1 cellular context compared by ENCODE assay signal in the genomic region with DNA sequence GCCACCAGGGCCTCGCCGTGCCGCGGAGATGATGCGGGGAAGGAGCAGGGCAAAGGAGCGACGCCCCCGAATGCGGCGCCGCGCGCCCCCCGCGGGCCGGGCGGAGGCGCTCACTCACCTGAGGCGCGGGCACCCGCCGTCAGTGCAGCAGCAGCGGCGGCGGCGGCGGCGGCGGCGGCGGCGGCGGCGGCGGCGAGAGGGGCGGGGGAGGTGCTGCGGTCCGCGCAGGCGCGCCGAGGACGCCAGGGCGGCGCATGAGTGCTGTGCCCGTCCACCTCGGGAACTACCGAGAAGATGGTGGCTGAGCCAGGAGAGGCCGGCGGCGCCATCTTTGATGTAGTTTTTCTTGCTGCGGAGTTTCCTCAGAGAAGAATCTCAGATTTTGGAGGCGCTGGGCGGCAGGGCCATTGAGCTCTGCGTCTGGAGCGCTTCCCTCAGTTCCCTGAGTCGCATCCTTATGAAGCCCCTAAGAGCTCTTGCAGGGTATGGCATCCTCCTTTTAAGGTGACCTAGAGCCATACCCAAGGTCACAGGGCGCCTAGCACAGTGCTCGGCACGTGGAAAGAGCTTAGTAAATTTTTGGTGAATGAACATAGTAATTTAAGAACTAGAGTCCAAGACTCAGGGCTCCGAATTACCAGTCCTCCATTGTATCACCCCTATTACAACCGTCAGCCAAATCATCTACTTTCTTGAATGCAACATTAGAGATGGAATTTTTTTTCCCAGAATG.
TF ChIP-seq lines count a peak whose summit lies in the region.

A gene (minus strand): TSS at position 164 of the 733 bp plus-strand sequence. CDS start 24,355 bp downstream, outside the sequence.

TF ChIP-seq in GM12878, 131 proteins besides CTCF, POLR2A, EP300 and RAD21 (continued from another document and continues in another):
- TF ChIP-seq POU2F2 (IDR thresholded peaks at IDR 0.05; ENCODE audit: borderline replicate concordance, low read depth, low read length), result no peak
- no peak for TF ChIP-seq NR2F1 (conservative IDR thresholded peaks at IDR 0.05)
- TF ChIP-seq CBX5 (IDR thresholded peaks at IDR 0.05; ENCODE audit: low read depth), result no peak
- TF ChIP-seq LARP7 (IDR thresholded peaks at IDR 0.05), result peak; percentile 57; the same call in 1 of the 2 replicates
- TF ChIP-seq NBN (IDR thresholded peaks at IDR 0.05), result no peak; the same call in 1 of the 2 replicates
- TF ChIP-seq RB1 (IDR thresholded peaks at IDR 0.05; ENCODE audit: borderline replicate concordance), result 0 out of 2 replicates have a peak, but pooled peaks have one; percentile 31
- no peak for TF ChIP-seq JUNB (IDR thresholded peaks at IDR 0.05)
- TF ChIP-seq, protein P1, sequence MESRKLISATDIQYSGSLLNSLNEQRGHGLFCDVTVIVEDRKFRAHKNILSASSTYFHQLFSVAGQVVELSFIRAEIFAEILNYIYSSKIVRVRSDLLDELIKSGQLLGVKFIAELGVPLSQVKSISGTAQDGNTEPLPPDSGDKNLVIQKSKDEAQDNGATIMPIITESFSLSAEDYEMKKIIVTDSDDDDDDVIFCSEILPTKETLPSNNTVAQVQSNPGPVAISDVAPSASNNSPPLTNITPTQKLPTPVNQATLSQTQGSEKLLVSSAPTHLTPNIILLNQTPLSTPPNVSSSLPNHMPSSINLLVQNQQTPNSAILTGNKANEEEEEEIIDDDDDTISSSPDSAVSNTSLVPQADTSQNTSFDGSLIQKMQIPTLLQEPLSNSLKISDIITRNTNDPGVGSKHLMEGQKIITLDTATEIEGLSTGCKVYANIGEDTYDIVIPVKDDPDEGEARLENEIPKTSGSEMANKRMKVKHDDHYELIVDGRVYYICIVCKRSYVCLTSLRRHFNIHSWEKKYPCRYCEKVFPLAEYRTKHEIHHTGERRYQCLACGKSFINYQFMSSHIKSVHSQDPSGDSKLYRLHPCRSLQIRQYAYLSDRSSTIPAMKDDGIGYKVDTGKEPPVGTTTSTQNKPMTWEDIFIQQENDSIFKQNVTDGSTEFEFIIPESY (IDR thresholded peaks at IDR 0.05), result no peak
- TF ChIP-seq POLR2AphosphoS2 (IDR thresholded peaks at IDR 0.05; ENCODE audit: low read depth, low read length), result no peak
- no peak for TF ChIP-seq GATAD2B (conservative IDR thresholded peaks at IDR 0.05; ENCODE audit: low read depth)
- peak; percentile 47; the same call in 1 of the 2 replicates for TF ChIP-seq TAF1 (IDR thresholded peaks at IDR 0.05; ENCODE audit: borderline replicate concordance, low read depth, low read length)
- peak; percentile 32; the same call in 1 of the 2 replicates for TF ChIP-seq BACH1 (IDR thresholded peaks at IDR 0.05; ENCODE audit: borderline replicate concordance)
- TF ChIP-seq, protein P2, sequence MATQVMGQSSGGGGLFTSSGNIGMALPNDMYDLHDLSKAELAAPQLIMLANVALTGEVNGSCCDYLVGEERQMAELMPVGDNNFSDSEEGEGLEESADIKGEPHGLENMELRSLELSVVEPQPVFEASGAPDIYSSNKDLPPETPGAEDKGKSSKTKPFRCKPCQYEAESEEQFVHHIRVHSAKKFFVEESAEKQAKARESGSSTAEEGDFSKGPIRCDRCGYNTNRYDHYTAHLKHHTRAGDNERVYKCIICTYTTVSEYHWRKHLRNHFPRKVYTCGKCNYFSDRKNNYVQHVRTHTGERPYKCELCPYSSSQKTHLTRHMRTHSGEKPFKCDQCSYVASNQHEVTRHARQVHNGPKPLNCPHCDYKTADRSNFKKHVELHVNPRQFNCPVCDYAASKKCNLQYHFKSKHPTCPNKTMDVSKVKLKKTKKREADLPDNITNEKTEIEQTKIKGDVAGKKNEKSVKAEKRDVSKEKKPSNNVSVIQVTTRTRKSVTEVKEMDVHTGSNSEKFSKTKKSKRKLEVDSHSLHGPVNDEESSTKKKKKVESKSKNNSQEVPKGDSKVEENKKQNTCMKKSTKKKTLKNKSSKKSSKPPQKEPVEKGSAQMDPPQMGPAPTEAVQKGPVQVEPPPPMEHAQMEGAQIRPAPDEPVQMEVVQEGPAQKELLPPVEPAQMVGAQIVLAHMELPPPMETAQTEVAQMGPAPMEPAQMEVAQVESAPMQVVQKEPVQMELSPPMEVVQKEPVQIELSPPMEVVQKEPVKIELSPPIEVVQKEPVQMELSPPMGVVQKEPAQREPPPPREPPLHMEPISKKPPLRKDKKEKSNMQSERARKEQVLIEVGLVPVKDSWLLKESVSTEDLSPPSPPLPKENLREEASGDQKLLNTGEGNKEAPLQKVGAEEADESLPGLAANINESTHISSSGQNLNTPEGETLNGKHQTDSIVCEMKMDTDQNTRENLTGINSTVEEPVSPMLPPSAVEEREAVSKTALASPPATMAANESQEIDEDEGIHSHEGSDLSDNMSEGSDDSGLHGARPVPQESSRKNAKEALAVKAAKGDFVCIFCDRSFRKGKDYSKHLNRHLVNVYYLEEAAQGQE (IDR thresholded peaks at IDR 0.05; ENCODE audit: low read depth, low read length), result no peak
- TF ChIP-seq, protein P3, sequence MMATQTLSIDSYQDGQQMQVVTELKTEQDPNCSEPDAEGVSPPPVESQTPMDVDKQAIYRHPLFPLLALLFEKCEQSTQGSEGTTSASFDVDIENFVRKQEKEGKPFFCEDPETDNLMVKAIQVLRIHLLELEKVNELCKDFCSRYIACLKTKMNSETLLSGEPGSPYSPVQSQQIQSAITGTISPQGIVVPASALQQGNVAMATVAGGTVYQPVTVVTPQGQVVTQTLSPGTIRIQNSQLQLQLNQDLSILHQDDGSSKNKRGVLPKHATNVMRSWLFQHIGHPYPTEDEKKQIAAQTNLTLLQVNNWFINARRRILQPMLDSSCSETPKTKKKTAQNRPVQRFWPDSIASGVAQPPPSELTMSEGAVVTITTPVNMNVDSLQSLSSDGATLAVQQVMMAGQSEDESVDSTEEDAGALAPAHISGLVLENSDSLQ (IDR thresholded peaks at IDR 0.05), result no peak
- no peak for TF ChIP-seq ASH2L (IDR thresholded peaks at IDR 0.05; ENCODE audit: borderline replicate concordance, low read depth)
- no peak for TF ChIP-seq IRF4 (IDR thresholded peaks at IDR 0.05; ENCODE audit: low read depth, low read length)
- no peak for TF ChIP-seq FOS (IDR thresholded peaks at IDR 0.05; ENCODE audit: borderline replicate concordance, extremely low read depth, insufficient read length)
- TF ChIP-seq CBFB (IDR thresholded peaks at IDR 0.05; ENCODE audit: low read depth), result no peak
- no peak for TF ChIP-seq CHD2 (IDR thresholded peaks at IDR 0.05; ENCODE audit: borderline replicate concordance, low read depth, low read length)
- TF ChIP-seq STAT1 (conservative IDR thresholded peaks at IDR 0.05), result no peak
- TF ChIP-seq, protein P4, sequence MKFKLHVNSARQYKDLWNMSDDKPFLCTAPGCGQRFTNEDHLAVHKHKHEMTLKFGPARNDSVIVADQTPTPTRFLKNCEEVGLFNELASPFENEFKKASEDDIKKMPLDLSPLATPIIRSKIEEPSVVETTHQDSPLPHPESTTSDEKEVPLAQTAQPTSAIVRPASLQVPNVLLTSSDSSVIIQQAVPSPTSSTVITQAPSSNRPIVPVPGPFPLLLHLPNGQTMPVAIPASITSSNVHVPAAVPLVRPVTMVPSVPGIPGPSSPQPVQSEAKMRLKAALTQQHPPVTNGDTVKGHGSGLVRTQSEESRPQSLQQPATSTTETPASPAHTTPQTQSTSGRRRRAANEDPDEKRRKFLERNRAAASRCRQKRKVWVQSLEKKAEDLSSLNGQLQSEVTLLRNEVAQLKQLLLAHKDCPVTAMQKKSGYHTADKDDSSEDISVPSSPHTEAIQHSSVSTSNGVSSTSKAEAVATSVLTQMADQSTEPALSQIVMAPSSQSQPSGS (IDR thresholded peaks at IDR 0.05; ENCODE audit: low read length), result no peak
- TF ChIP-seq ZNF622 (IDR thresholded peaks at IDR 0.05), result no peak
- no peak for TF ChIP-seq SPI1 (IDR thresholded peaks at IDR 0.05; ENCODE audit: borderline replicate concordance, insufficient read depth, low read depth, low read length)
- TF ChIP-seq KDM1A (IDR thresholded peaks at IDR 0.05; ENCODE audit: borderline replicate concordance), result no peak
- TF ChIP-seq NRF1 (conservative IDR thresholded peaks at IDR 0.05; ENCODE audit: low read depth, low read length), result peak; percentile 75
- no peak for TF ChIP-seq SREBF2 (IDR thresholded peaks at IDR 0.05; ENCODE audit: low read length)
- TF ChIP-seq, protein P5, sequence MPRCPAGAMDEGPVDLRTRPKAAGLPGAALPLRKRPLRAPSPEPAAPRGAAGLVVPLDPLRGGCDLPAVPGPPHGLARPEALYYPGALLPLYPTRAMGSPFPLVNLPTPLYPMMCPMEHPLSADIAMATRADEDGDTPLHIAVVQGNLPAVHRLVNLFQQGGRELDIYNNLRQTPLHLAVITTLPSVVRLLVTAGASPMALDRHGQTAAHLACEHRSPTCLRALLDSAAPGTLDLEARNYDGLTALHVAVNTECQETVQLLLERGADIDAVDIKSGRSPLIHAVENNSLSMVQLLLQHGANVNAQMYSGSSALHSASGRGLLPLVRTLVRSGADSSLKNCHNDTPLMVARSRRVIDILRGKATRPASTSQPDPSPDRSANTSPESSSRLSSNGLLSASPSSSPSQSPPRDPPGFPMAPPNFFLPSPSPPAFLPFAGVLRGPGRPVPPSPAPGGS (IDR thresholded peaks at IDR 0.05; ENCODE audit: borderline replicate concordance, insufficient read depth, low read depth, low read length, poor library complexity, severe bottlenecking), result no peak
- TF ChIP-seq TCF12 (IDR thresholded peaks at IDR 0.05; ENCODE audit: low read depth, low read length), result no peak
- TF ChIP-seq IKZF2 (IDR thresholded peaks at IDR 0.05), result no peak
- TF ChIP-seq STAT3 (IDR thresholded peaks at IDR 0.05; ENCODE audit: low read depth, low read length), result no peak
- TF ChIP-seq ZNF24 (IDR thresholded peaks at IDR 0.05), result no peak
- TF ChIP-seq, protein P6, sequence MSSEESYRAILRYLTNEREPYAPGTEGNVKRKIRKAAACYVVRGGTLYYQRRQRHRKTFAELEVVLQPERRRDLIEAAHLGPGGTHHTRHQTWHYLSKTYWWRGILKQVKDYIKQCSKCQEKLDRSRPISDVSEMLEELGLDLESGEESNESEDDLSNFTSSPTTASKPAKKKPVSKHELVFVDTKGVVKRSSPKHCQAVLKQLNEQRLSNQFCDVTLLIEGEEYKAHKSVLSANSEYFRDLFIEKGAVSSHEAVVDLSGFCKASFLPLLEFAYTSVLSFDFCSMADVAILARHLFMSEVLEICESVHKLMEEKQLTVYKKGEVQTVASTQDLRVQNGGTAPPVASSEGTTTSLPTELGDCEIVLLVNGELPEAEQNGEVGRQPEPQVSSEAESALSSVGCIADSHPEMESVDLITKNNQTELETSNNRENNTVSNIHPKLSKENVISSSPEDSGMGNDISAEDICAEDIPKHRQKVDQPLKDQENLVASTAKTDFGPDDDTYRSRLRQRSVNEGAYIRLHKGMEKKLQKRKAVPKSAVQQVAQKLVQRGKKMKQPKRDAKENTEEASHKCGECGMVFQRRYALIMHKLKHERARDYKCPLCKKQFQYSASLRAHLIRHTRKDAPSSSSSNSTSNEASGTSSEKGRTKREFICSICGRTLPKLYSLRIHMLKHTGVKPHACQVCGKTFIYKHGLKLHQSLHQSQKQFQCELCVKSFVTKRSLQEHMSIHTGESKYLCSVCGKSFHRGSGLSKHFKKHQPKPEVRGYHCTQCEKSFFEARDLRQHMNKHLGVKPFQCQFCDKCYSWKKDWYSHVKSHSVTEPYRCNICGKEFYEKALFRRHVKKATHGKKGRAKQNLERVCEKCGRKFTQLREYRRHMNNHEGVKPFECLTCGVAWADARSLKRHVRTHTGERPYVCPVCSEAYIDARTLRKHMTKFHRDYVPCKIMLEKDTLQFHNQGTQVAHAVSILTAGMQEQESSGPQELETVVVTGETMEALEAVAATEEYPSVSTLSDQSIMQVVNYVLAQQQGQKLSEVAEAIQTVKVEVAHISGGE (CRISPR knock-in tag; IDR thresholded peaks at IDR 0.05), result no peak
- TF ChIP-seq, protein P7, sequence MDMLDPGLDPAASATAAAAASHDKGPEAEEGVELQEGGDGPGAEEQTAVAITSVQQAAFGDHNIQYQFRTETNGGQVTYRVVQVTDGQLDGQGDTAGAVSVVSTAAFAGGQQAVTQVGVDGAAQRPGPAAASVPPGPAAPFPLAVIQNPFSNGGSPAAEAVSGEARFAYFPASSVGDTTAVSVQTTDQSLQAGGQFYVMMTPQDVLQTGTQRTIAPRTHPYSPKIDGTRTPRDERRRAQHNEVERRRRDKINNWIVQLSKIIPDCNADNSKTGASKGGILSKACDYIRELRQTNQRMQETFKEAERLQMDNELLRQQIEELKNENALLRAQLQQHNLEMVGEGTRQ (IDR thresholded peaks at IDR 0.05; ENCODE audit: borderline replicate concordance, low read depth, low read length), result no peak
- TF ChIP-seq, protein P8, sequence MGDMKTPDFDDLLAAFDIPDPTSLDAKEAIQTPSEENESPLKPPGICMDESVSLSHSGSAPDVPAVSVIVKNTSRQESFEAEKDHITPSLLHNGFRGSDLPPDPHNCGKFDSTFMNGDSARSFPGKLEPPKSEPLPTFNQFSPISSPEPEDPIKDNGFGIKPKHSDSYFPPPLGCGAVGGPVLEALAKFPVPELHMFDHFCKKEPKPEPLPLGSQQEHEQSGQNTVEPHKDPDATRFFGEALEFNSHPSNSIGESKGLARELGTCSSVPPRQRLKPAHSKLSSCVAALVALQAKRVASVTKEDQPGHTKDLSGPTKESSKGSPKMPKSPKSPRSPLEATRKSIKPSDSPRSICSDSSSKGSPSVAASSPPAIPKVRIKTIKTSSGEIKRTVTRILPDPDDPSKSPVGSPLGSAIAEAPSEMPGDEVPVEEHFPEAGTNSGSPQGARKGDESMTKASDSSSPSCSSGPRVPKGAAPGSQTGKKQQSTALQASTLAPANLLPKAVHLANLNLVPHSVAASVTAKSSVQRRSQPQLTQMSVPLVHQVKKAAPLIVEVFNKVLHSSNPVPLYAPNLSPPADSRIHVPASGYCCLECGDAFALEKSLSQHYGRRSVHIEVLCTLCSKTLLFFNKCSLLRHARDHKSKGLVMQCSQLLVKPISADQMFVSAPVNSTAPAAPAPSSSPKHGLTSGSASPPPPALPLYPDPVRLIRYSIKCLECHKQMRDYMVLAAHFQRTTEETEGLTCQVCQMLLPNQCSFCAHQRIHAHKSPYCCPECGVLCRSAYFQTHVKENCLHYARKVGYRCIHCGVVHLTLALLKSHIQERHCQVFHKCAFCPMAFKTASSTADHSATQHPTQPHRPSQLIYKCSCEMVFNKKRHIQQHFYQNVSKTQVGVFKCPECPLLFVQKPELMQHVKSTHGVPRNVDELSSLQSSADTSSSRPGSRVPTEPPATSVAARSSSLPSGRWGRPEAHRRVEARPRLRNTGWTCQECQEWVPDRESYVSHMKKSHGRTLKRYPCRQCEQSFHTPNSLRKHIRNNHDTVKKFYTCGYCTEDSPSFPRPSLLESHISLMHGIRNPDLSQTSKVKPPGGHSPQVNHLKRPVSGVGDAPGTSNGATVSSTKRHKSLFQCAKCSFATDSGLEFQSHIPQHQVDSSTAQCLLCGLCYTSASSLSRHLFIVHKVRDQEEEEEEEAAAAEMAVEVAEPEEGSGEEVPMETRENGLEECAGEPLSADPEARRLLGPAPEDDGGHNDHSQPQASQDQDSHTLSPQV (IDR thresholded peaks at IDR 0.05), result no peak
- TF ChIP-seq ETV6 (conservative IDR thresholded peaks at IDR 0.05 in 1 of 2, IDR thresholded peaks at IDR 0.05 in 1 of 2; ENCODE audit: borderline replicate concordance in 1 of 2, low read depth in 1 of 2), result no peak
- peak in 1 of 2 experiments; percentile 80; a peak in 2 of 4 replicates for TF ChIP-seq BHLHE40 (IDR thresholded peaks at IDR 0.05; ENCODE audit: borderline replicate concordance in 1 of 2, low read depth in 2 of 2, low read length in 1 of 2)
- TF ChIP-seq CREM (IDR thresholded peaks at IDR 0.05; ENCODE audit: low read depth), result 0 out of 2 replicates have a peak, but pooled peaks have one; percentile 43
